ENCODE assay signal across 24 cellular contexts in genomic region chr17:57006040-57006439, GRCh38. TPM values are rescaled to one million over a fixed set of nuclear protein-coding genes. Genes with fewer than 3 reads are reported as not detected.
DNase-seq lines count a peak whose midpoint lies in the region; ATAC-seq and TF ChIP-seq lines count a peak whose summit lies in the region.
"Had no signal": no experiment of that assay in that cellular context is flagged by ENCODE, and none has a peak within 500 bp of the region (broad histone marks: within the 10 kb centered on the region; RNA-seq: fewer than 3 reads in every experiment).

No MANE protein-coding gene starts in this region.

- POLR2A ChIA-PET in activated B cell treated with CpG ODN at 0.5 μM for 24 hours (lab: Charles Lee): no interaction called here

- no peak for TF ChIP-seq POLR2A in gastrocnemius medialis (IDR thresholded peaks at IDR 0.05)

- TF ChIP-seq CTCF in activated B cell treated with CpG ODN at 0.5 μM for 24 hours (IDR thresholded peaks at IDR 0.05) (no peak), brain microvascular endothelial cell (IDR thresholded peaks at IDR 0.05; ENCODE audit: low read depth, low read length, missing control alignments) (no peak), gastrocnemius medialis (IDR thresholded peaks at IDR 0.05 in 4 of 5, conservative IDR thresholded peaks at IDR 0.05 in 1 of 5) (no peak)

- H3K36me3 Mint-ChIP-seq in activated B cell treated with CpG ODN at 0.5 μM for 24 hours (ENCODE audit: low read depth): peaks cover 32% of the 10 kb centered on the region
- peaks cover 41 to 53% of the 10 kb centered on the region in 2 donors for H3K36me3 Mint-ChIP-seq in stimulated activated naive B cell treated with anti-CD40 and anti-IgM and Interleukin-4, amounts not matched to agents 10 μg/mL and 1 μg/mL and 100 μg/mL, for 72 hours
- H3K36me3 Mint-ChIP-seq: natural killer cell had no signal

- no peaks in the 10 kb centered on the region for H3K9me3 ChIP-seq in gastrocnemius medialis
- H3K9me3 ChIP-seq: BE2C, tibial nerve had no signal

- DNase-seq in SIG-M5 treated with dmso at 0.1 percent for 504 hours (lab: John Stamatoyannopoulos, UW; ENCODE audit: unreplicated experiment) (peak; percentile 26), SIG-M5 (lab: John Stamatoyannopoulos, UW) (no peak), NAMALWA (ENCODE audit: low spot score) (peak; percentile 33), activated B cell treated with CpG ODN at 0.5 μM for 24 hours (no peak), brain microvascular endothelial cell (no peak), gastrocnemius medialis (no peak)
- no peak for DNase-seq in stimulated activated naive B cell treated with anti-CD40 and anti-IgM and Interleukin-4, amounts not matched to agents 10 μg/mL and 1 μg/mL and 100 μg/mL, for 72 hours
- DNase-seq in stimulated activated naive CD4-positive, alpha-beta T cell (lab: John Stamatoyannopoulos, UW): no peak
- DNase-seq: activated CD4-positive, alpha-beta T cell treated with anti-CD3 and anti-CD28 coated beads for 4 hours; activated CD8-positive, alpha-beta memory T cell treated with anti-CD3 and anti-CD28 coated beads, Interleukin-2, amount 50 U/mL, for 4 hours; activated effector memory CD4-positive, alpha-beta T cell treated with Interleukin-2 at 50 U/mL for 16 hours; BE2C; foreskin fibroblast; GDM1; HCEC 1CT; mammary epithelial cell; natural killer cell; NCI-H510A treated with DMSO at 0.1 percent for 48 hours; T-helper 9 cell had no signal

- in situ Hi-C loops in brain microvascular endothelial cell (cut with HindIII; ENCODE audit: low pct_ligation_motif_present, low sequenced_read_pairs) (no loop called here), gastrocnemius medialis (cut with MboI; ENCODE audit: low sequenced_read_pairs in 4 of 4) (loop anchor here in 1 of 4 donors (5.0 kb wide), 1 partner anchor 46 kb away; no protein-coding TSS in a partner anchor)

- intact Hi-C loops in activated B cell treated with CpG ODN at 0.5 μM for 24 hours (cut with micrococcal nuclease) (loop anchor here (10.0 kb wide), 1 partner anchor 109 kb away; no protein-coding TSS in a partner anchor), gastrocnemius medialis (cut with DNase I; ENCODE audit: low total_unique reads) (loop anchor here (10.0 kb wide), 1 partner anchor 109 kb away; no protein-coding TSS in a partner anchor)

- H3K9me3 Mint-ChIP-seq in activated B cell treated with CpG ODN at 0.5 μM for 24 hours: no peaks in the 10 kb centered on the region
- H3K9me3 Mint-ChIP-seq in stimulated activated naive B cell treated with anti-CD40 and anti-IgM and Interleukin-4, amounts not matched to agents 10 μg/mL and 1 μg/mL and 100 μg/mL, for 72 hours: peaks cover 0 to 4% of the 10 kb centered on the region in 2 donors
- H3K9me3 Mint-ChIP-seq: natural killer cell; stimulated activated naive CD8-positive, alpha-beta T cell treated with anti-CD3 and anti-CD28 coated beads, Interleukin-15, Interleukin-2, amounts not matched to agents 100 ng/mL and 50 ng/mL, for 24 hours had no signal

- no peaks in the 10 kb centered on the region for H3K27me3 ChIP-seq in brain microvascular endothelial cell (replicated peaks)
- no peaks in the 10 kb centered on the region for H3K27me3 ChIP-seq in gastrocnemius medialis
- H3K27me3 ChIP-seq: BE2C, tibial nerve had no signal

- no peak for ATAC-seq in activated B cell treated with CpG ODN at 0.5 μM for 24 hours (ENCODE audit: low read depth)
- no peak for ATAC-seq in stimulated activated naive B cell treated with anti-CD40 and anti-IgM and Interleukin-4, amounts not matched to agents 10 μg/mL and 1 μg/mL and 100 μg/mL, for 72 hours (replicated peaks)
- no peak for ATAC-seq in gastrocnemius medialis

- H3K27me3 Mint-ChIP-seq in activated B cell treated with CpG ODN at 0.5 μM for 24 hours: no peaks in the 10 kb centered on the region
- no peaks in the 10 kb centered on the region for H3K27me3 Mint-ChIP-seq in stimulated activated naive B cell treated with anti-CD40 and anti-IgM and Interleukin-4, amounts not matched to agents 10 μg/mL and 1 μg/mL and 100 μg/mL, for 72 hours
- H3K27me3 Mint-ChIP-seq: stimulated activated naive CD8-positive, alpha-beta T cell treated with anti-CD3 and anti-CD28 coated beads, Interleukin-15, Interleukin-2, amounts not matched to agents 100 ng/mL and 50 ng/mL, for 24 hours had no signal

- H3K27ac Mint-ChIP-seq in activated B cell treated with CpG ODN at 0.5 μM for 24 hours: peak overlapping the region; percentile 91
- H3K27ac Mint-ChIP-seq in stimulated activated naive B cell treated with anti-CD40 and anti-IgM and Interleukin-4, amounts not matched to agents 10 μg/mL and 1 μg/mL and 100 μg/mL, for 72 hours: peak overlapping the region; percentile 20
- H3K27ac Mint-ChIP-seq: stimulated activated naive CD8-positive, alpha-beta T cell treated with anti-CD3 and anti-CD28 coated beads, Interleukin-15, Interleukin-2, amounts not matched to agents 100 ng/mL and 50 ng/mL, for 24 hours had no signal

- no peak overlapping the region for H3K27ac ChIP-seq in brain microvascular endothelial cell
- H3K27ac ChIP-seq in gastrocnemius medialis: no peak overlapping the region
- H3K27ac ChIP-seq: 22Rv1, KMS-11, parathyroid adenoma, tibial nerve had no signal

- no peaks in the 10 kb centered on the region for H3K4me1 ChIP-seq in gastrocnemius medialis
- H3K4me1 ChIP-seq: BE2C, tibial nerve had no signal

- CTCF ChIA-PET in activated B cell treated with CpG ODN at 0.5 μM for 24 hours (lab: Charles Lee): interaction anchor here (1.2 kb wide), 1 partner anchor 10 kb away, joined by 4 read pairs; no protein-coding TSS in a partner anchor

- H3K4me3 ChIP-seq in brain microvascular endothelial cell (ENCODE audit: low read depth, low read length) (no peak overlapping the region), gastrocnemius medialis (no peak overlapping the region)
- H3K4me3 ChIP-seq: tibial nerve had no signal

- H3K4me3 Mint-ChIP-seq in activated B cell treated with CpG ODN at 0.5 μM for 24 hours: no peak overlapping the region
- no peak overlapping the region for H3K4me3 Mint-ChIP-seq in stimulated activated naive B cell treated with anti-CD40 and anti-IgM and Interleukin-4, amounts not matched to agents 10 μg/mL and 1 μg/mL and 100 μg/mL, for 72 hours
- H3K4me3 Mint-ChIP-seq: natural killer cell; stimulated activated naive CD8-positive, alpha-beta T cell treated with anti-CD3 and anti-CD28 coated beads, Interleukin-15, Interleukin-2, amounts not matched to agents 100 ng/mL and 50 ng/mL, for 24 hours had no signal

- H3K36me3 ChIP-seq in brain microvascular endothelial cell (replicated peaks) (no peaks in the 10 kb centered on the region), gastrocnemius medialis (peaks cover 0 to 38% of the 10 kb centered on the region in 2 donors)

- H3K4me1 Mint-ChIP-seq in activated B cell treated with CpG ODN at 0.5 μM for 24 hours: peaks cover 67% of the 10 kb centered on the region
- peaks cover 35 to 53% of the 10 kb centered on the region in 2 donors for H3K4me1 Mint-ChIP-seq in stimulated activated naive B cell treated with anti-CD40 and anti-IgM and Interleukin-4, amounts not matched to agents 10 μg/mL and 1 μg/mL and 100 μg/mL, for 72 hours

RNA-seq across cellular contexts. Expression of gene SCPEP1, which starts 28.1 kb away (rescaled TPM):
- 32.0 and 35.2 TPM in 2 replicates for total RNA-seq in activated B cell treated with CpG ODN at 0.5 μM for 24 hours
- total RNA-seq in gastrocnemius medialis: 10 to 100 TPM in 3 of 4 donors, 1 to 10 TPM in 1; 9.9 to 44.7 (median 30.2) TPM

RNA-seq across cellular contexts. Expression of gene COIL, which starts 45.2 kb away (rescaled TPM):
- total RNA-seq in activated B cell treated with CpG ODN at 0.5 μM for 24 hours (21.6 and 21.9 TPM in 2 replicates), gastrocnemius medialis (1 to 10 TPM; 6.3 to 9.7 (median 9.0) TPM)

Comparison
In these comparisons a context has a peak if more than half of its experiments do, and no peak if none do; other contexts are left out.
1. DNase-seq: peak in SIG-M5 treated with dmso at 0.1 percent for 504 hours (single experiment) and NAMALWA (single experiment); none in SIG-M5 (single experiment), activated B cell treated with CpG ODN at 0.5 μM for 24 hours (single experiment), stimulated activated naive B cell treated with anti-CD40 and anti-IgM and Interleukin-4, amounts not matched to agents 10 μg/mL and 1 μg/mL and 100 μg/mL, for 72 hours (single experiment), brain microvascular endothelial cell (single experiment), gastrocnemius medialis (0 of 2) and stimulated activated naive CD4-positive, alpha-beta T cell (0 of 6).